In the genomic region with DNA sequence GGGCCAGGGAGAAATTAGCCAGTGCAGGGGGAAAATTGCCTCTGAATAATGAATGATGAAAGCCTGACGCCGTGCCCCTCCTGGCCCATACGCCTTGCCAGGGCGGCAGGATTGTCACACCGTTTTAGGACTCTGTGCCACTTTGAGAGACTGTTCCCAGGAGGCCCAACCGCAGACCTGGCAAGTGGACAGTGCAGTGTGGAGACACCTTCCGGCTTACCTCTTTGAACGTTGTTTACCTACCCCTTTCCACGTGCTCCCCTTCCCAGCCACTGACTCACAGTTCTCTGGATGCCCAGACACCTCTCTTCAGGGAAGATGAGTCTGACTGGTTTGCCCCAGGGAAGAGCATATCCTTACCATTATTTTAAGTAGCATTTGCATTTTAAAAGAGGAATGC, we compare ENCODE assay signal across 1 cellular context.
A peak's percentile ranks its signal among the peaks of the same experiment; 100 is the strongest.
TF ChIP-seq lines count a peak whose summit lies in the region.

No MANE protein-coding gene starts in this region.

TF ChIP-seq in HepG2, 621 proteins besides CTCF, POLR2A, EP300 and RAD21 (continued from another document):
- TF ChIP-seq REST (IDR thresholded peaks at IDR 0.05; ENCODE audit: borderline replicate concordance in 1 of 2, low read depth in 1 of 2, low read length in 2 of 2) (peak in 1 of 2 experiments; percentile 5; a peak in 1 of 4 replicates), EED (CRISPR knock-in tag; IDR thresholded peaks at IDR 0.05) (no peak), AGO1 (IDR thresholded peaks at IDR 0.05; ENCODE audit: low read depth, low read length, poor library complexity, severe bottlenecking) (no peak), ZNF550 (CRISPR knock-in tag; IDR thresholded peaks at IDR 0.05; ENCODE audit: borderline replicate concordance) (no peak), ZNF691 (CRISPR knock-in tag; IDR thresholded peaks at IDR 0.05; ENCODE audit: borderline replicate concordance, low read depth) (no peak), ZNF331 (CRISPR knock-in tag; IDR thresholded peaks at IDR 0.05) (0 out of 2 replicates have a peak, but pooled peaks have one; percentile 27), THYN1 (CRISPR knock-in tag; IDR thresholded peaks at IDR 0.05; ENCODE audit: borderline replicate concordance, low read depth) (no peak), ZNF205 (CRISPR knock-in tag; IDR thresholded peaks at IDR 0.05) (peak; percentile 56; the same call in 1 of the 2 replicates), KDM5B (CRISPR knock-in tag; IDR thresholded peaks at IDR 0.05; ENCODE audit: borderline replicate concordance) (peak; percentile 30; the same call in 1 of the 2 replicates), SAFB2 (CRISPR knock-in tag; IDR thresholded peaks at IDR 0.05; ENCODE audit: borderline replicate concordance, low read depth) (no peak), ONECUT2 (CRISPR knock-in tag; IDR thresholded peaks at IDR 0.05) (no peak), ZNF510 (CRISPR knock-in tag; IDR thresholded peaks at IDR 0.05; ENCODE audit: low read depth) (no peak), TCF7 (IDR thresholded peaks at IDR 0.05; ENCODE audit: low read depth) (peak; percentile 86), NFE2L1 (CRISPR knock-in tag; IDR thresholded peaks at IDR 0.05; ENCODE audit: borderline replicate concordance) (no peak), MBD4 (IDR thresholded peaks at IDR 0.05; ENCODE audit: borderline replicate concordance, low read length) (no peak), RFX3 (CRISPR knock-in tag; IDR thresholded peaks at IDR 0.05) (no peak)
- TF ChIP-seq, protein P1, sequence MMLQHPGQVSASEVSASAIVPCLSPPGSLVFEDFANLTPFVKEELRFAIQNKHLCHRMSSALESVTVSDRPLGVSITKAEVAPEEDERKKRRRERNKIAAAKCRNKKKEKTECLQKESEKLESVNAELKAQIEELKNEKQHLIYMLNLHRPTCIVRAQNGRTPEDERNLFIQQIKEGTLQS (CRISPR knock-in tag; IDR thresholded peaks at IDR 0.05), result no peak
- TF ChIP-seq, protein P2, sequence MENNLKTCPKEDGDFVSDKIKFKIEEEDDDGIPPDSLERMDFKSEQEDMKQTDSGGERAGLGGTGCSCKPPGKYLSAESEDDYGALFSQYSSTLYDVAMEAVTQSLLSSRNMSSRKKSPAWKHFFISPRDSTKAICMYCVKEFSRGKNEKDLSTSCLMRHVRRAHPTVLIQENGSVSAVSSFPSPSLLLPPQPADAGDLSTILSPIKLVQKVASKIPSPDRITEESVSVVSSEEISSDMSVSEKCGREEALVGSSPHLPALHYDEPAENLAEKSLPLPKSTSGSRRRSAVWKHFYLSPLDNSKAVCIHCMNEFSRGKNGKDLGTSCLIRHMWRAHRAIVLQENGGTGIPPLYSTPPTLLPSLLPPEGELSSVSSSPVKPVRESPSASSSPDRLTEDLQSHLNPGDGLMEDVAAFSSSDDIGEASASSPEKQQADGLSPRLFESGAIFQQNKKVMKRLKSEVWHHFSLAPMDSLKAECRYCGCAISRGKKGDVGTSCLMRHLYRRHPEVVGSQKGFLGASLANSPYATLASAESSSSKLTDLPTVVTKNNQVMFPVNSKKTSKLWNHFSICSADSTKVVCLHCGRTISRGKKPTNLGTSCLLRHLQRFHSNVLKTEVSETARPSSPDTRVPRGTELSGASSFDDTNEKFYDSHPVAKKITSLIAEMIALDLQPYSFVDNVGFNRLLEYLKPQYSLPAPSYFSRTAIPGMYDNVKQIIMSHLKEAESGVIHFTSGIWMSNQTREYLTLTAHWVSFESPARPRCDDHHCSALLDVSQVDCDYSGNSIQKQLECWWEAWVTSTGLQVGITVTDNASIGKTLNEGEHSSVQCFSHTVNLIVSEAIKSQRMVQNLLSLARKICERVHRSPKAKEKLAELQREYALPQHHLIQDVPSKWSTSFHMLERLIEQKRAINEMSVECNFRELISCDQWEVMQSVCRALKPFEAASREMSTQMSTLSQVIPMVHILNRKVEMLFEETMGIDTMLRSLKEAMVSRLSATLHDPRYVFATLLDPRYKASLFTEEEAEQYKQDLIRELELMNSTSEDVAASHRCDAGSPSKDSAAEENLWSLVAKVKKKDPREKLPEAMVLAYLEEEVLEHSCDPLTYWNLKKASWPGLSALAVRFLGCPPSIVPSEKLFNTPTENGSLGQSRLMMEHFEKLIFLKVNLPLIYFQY (CRISPR knock-in tag; IDR thresholded peaks at IDR 0.05; ENCODE audit: borderline replicate concordance), result no peak
- TF ChIP-seq, protein P3, sequence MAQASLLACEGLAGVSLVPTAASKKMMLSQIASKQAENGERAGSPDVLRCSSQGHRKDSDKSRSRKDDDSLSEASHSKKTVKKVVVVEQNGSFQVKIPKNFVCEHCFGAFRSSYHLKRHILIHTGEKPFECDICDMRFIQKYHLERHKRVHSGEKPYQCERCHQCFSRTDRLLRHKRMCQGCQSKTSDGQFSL (CRISPR knock-in tag; IDR thresholded peaks at IDR 0.05), result no peak
